Comparison of ENCODE assay signal across 1 cellular context in the genomic region with DNA sequence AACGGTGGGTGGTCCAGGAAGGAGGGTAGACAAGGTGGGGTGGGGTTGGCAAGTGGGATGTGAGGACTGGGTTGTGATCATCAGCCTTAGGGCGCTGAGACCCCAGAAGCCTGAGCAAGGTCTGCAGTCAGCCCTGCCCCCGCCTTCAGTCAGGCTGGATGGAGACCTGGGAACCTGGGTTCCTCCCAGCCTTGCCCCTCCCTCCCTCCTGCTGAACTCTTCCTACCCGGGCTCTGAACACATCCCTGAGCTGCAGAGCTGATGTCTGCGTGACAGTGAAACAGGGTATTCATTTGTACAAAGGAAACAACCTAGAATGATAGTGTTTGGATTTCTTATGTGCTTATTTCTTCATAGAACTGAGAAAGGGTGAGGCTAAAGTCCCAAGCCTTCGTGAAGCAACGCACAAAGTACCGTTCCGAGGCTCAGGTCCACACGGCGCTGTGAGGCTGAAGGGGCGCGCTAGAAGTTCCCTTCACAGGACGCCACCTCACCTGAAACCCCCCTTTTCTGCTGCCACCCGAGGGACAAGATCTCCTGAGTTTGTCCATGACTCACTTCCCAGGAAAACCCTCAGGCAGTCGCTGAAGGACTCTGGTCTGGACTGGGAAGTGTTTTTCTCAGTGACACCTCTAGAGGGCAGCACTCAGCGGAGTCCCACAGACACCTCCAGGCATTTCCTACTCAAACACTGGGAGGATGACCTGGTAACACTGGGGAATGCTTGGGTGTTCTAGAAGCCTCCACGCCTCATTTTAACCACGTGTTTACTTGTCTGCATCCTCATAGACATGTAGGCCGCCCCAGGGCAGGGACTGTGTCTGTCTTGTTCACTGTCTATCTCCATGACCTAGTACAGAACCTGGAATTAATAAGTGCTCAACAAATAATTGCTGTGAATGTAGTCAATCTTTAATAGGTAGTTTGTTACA.
TF ChIP-seq lines count a peak whose summit lies in the region.

No MANE protein-coding gene starts in this region.

TF ChIP-seq in HepG2, 621 proteins besides CTCF, POLR2A, EP300 and RAD21 (continued from another document and continues in another):
- TF ChIP-seq, protein P1, sequence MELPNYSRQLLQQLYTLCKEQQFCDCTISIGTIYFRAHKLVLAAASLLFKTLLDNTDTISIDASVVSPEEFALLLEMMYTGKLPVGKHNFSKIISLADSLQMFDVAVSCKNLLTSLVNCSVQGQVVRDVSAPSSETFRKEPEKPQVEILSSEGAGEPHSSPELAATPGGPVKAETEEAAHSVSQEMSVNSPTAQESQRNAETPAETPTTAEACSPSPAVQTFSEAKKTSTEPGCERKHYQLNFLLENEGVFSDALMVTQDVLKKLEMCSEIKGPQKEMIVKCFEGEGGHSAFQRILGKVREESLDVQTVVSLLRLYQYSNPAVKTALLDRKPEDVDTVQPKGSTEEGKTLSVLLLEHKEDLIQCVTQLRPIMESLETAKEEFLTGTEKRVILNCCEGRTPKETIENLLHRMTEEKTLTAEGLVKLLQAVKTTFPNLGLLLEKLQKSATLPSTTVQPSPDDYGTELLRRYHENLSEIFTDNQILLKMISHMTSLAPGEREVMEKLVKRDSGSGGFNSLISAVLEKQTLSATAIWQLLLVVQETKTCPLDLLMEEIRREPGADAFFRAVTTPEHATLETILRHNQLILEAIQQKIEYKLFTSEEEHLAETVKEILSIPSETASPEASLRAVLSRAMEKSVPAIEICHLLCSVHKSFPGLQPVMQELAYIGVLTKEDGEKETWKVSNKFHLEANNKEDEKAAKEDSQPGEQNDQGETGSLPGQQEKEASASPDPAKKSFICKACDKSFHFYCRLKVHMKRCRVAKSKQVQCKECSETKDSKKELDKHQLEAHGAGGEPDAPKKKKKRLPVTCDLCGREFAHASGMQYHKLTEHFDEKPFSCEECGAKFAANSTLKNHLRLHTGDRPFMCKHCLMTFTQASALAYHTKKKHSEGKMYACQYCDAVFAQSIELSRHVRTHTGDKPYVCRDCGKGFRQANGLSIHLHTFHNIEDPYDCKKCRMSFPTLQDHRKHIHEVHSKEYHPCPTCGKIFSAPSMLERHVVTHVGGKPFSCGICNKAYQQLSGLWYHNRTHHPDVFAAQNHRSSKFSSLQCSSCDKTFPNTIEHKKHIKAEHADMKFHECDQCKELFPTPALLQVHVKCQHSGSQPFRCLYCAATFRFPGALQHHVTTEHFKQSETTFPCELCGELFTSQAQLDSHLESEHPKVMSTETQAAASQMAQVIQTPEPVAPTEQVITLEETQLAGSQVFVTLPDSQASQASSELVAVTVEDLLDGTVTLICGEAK (IDR thresholded peaks at IDR 0.05) = no peak
- TF ChIP-seq, protein P1 (CRISPR knock-in tag; IDR thresholded peaks at IDR 0.05) = no peak
- TF ChIP-seq ETS1 (CRISPR knock-in tag; IDR thresholded peaks at IDR 0.05) (no peak), ZNF362 (CRISPR knock-in tag; IDR thresholded peaks at IDR 0.05; ENCODE audit: borderline replicate concordance) (no peak), TEAD2 (CRISPR knock-in tag; IDR thresholded peaks at IDR 0.05) (no peak), ASH2L (IDR thresholded peaks at IDR 0.05; ENCODE audit: insufficient read length, low read depth, low read length) (no peak), TERF1 (CRISPR knock-in tag; IDR thresholded peaks at IDR 0.05) (no peak), MAF1 (CRISPR knock-in tag; IDR thresholded peaks at IDR 0.05; ENCODE audit: borderline replicate concordance) (0 out of 2 replicates have a peak, but pooled peaks have one; percentile 57), ZNF564 (CRISPR knock-in tag; IDR thresholded peaks at IDR 0.05) (no peak), ARID3A (IDR thresholded peaks at IDR 0.05; ENCODE audit: low read depth, low read length) (no peak), MED13 (CRISPR knock-in tag; IDR thresholded peaks at IDR 0.05) (no peak), SETDB1 (CRISPR knock-in tag; IDR thresholded peaks at IDR 0.05; ENCODE audit: borderline replicate concordance) (no peak), KLF11 (CRISPR knock-in tag; IDR thresholded peaks at IDR 0.05) (peak; percentile 60; the same call in 1 of the 2 replicates), SNAI1 (CRISPR knock-in tag; IDR thresholded peaks at IDR 0.05; ENCODE audit: borderline replicate concordance) (no peak), ISX (CRISPR knock-in tag; conservative IDR thresholded peaks at IDR 0.05) (no peak), MAFG (CRISPR knock-in tag; IDR thresholded peaks at IDR 0.05) (no peak), MEF2D (CRISPR knock-in tag; IDR thresholded peaks at IDR 0.05) (no peak), ZFY (CRISPR knock-in tag; IDR thresholded peaks at IDR 0.05) (0 out of 2 replicates have a peak, but pooled peaks have one; percentile 42), MED8 (CRISPR knock-in tag; IDR thresholded peaks at IDR 0.05; ENCODE audit: insufficient replicate concordance) (no peak), ZBTB42 (CRISPR knock-in tag; IDR thresholded peaks at IDR 0.05) (no peak), PAWR (CRISPR knock-in tag; IDR thresholded peaks at IDR 0.05; ENCODE audit: borderline replicate concordance) (no peak), TCF7 (IDR thresholded peaks at IDR 0.05; ENCODE audit: low read depth) (no peak), GATAD1 (CRISPR knock-in tag; IDR thresholded peaks at IDR 0.05) (no peak), TAF1 (CRISPR knock-in tag; IDR thresholded peaks at IDR 0.05) (peak; percentile 26; the same call in 1 of the 2 replicates), ZMYM4 (CRISPR knock-in tag; IDR thresholded peaks at IDR 0.05) (peak; percentile 76; the same call in 1 of the 2 replicates)
- TF ChIP-seq, protein P2, sequence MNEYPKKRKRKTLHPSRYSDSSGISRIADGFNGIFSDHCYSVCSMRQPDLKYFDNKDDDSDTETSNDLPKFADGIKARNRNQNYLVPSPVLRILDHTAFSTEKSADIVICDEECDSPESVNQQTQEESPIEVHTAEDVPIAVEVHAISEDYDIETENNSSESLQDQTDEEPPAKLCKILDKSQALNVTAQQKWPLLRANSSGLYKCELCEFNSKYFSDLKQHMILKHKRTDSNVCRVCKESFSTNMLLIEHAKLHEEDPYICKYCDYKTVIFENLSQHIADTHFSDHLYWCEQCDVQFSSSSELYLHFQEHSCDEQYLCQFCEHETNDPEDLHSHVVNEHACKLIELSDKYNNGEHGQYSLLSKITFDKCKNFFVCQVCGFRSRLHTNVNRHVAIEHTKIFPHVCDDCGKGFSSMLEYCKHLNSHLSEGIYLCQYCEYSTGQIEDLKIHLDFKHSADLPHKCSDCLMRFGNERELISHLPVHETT (CRISPR knock-in tag; conservative IDR thresholded peaks at IDR 0.05) = no peak
- TF ChIP-seq, protein P3, sequence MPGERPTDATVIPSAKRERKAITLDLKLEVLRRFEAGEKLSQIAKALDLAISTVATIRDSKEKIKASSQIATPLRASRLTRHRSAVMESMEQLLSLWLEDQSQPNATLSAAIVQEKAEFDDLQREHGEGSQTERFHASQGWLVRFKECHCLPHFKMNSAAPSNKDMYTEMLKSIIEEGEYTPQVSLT (CRISPR knock-in tag; IDR thresholded peaks at IDR 0.05; ENCODE audit: borderline replicate concordance, low read depth) = no peak
- TF ChIP-seq, protein P4, sequence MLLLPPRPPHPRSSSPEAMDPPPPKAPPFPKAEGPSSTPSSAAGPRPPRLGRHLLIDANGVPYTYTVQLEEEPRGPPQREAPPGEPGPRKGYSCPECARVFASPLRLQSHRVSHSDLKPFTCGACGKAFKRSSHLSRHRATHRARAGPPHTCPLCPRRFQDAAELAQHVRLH (CRISPR knock-in tag; IDR thresholded peaks at IDR 0.05; ENCODE audit: borderline replicate concordance, low read depth) = peak; percentile 74; the same call in 1 of the 2 replicates
- TF ChIP-seq, protein P5, sequence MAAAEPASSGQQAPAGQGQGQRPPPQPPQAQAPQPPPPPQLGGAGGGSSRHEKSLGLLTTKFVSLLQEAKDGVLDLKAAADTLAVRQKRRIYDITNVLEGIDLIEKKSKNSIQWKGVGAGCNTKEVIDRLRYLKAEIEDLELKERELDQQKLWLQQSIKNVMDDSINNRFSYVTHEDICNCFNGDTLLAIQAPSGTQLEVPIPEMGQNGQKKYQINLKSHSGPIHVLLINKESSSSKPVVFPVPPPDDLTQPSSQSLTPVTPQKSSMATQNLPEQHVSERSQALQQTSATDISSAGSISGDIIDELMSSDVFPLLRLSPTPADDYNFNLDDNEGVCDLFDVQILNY (CRISPR knock-in tag; conservative IDR thresholded peaks at IDR 0.05) = no peak
- TF ChIP-seq, protein P6, sequence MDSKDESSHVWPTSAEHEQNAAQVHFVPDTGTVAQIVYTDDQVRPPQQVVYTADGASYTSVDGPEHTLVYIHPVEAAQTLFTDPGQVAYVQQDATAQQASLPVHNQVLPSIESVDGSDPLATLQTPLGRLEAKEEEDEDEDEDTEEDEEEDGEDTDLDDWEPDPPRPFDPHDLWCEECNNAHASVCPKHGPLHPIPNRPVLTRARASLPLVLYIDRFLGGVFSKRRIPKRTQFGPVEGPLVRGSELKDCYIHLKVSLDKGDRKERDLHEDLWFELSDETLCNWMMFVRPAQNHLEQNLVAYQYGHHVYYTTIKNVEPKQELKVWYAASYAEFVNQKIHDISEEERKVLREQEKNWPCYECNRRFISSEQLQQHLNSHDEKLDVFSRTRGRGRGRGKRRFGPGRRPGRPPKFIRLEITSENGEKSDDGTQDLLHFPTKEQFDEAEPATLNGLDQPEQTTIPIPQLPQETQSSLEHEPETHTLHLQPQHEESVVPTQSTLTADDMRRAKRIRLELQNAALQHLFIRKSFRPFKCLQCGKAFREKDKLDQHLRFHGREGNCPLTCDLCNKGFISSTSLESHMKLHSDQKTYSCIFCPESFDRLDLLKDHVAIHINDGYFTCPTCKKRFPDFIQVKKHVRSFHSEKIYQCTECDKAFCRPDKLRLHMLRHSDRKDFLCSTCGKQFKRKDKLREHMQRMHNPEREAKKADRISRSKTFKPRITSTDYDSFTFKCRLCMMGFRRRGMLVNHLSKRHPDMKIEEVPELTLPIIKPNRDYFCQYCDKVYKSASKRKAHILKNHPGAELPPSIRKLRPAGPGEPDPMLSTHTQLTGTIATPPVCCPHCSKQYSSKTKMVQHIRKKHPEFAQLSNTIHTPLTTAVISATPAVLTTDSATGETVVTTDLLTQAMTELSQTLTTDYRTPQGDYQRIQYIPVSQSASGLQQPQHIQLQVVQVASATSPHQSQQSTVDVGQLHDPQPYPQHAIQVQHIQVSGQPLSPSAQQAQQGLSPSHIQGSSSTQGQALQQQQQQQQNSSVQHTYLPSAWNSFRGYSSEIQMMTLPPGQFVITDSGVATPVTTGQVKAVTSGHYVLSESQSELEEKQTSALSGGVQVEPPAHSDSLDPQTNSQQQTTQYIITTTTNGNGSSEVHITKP (CRISPR knock-in tag; IDR thresholded peaks at IDR 0.05; ENCODE audit: low read depth) = no peak
